Comparison of ENCODE assay signal across 8 cellular contexts in genomic region chr2:178477443-178478099, GRCh38. TPM values are rescaled to one million over a fixed set of nuclear protein-coding genes. Genes with fewer than 3 reads are reported as not detected.
DNase-seq lines count a peak whose midpoint lies in the region; ATAC-seq and TF ChIP-seq lines count a peak whose summit lies in the region.

No MANE protein-coding gene starts in this region.

- intact Hi-C loops in activated CD4-positive, alpha-beta T cell treated with anti-CD3 and anti-CD28 coated beads, Interleukin-2, amount 10 ng/mL, durations not matched to agents 24 days and 14 days (cut with micrococcal nuclease), result loop anchor here (1.0 to 2.0 kb wide), 3 partner anchors 26 to 365 kb away; partner anchors contain the start of genes PJVK, PRKRA and RBM45

- H3K27me3 ChIP-seq in thymus (ENCODE audit: control insufficient read depth, insufficient read depth), result no peaks in the 10 kb centered on the region

- H3K9me3 Mint-ChIP-seq in activated CD4-positive, alpha-beta T cell treated with anti-CD3 and anti-CD28 coated beads, Interleukin-2, amount 10 ng/mL, durations not matched to agents 24 days and 14 days, result no peaks in the 10 kb centered on the region

- 12% methylated on average over 3 of the region's 3 CpGs for whole genome bisulfite sequencing in thymus

- no peak overlapping the region for H3K27ac Mint-ChIP-seq in activated CD4-positive, alpha-beta T cell treated with anti-CD3 and anti-CD28 coated beads, Interleukin-2, amount 10 ng/mL, durations not matched to agents 24 days and 14 days

- H3K4me3 Mint-ChIP-seq in activated CD4-positive, alpha-beta T cell treated with anti-CD3 and anti-CD28 coated beads, Interleukin-2, amount 10 ng/mL, durations not matched to agents 24 days and 14 days, result peak overlapping the region; percentile 93

- no peak overlapping the region for H3K27ac ChIP-seq in thymus (ENCODE audit: low read depth)

- H3K36me3 ChIP-seq in thymus (ENCODE audit: control insufficient read depth, insufficient read depth), result no peaks in the 10 kb centered on the region

- H3K9me3 ChIP-seq in iPS-18c (ENCODE audit: control insufficient read depth, insufficient read depth, low read length), result no peaks in the 10 kb centered on the region
- no peaks in the 10 kb centered on the region for H3K9me3 ChIP-seq in thymus (ENCODE audit: control insufficient read depth)

- ATAC-seq in GM21619 (IDR thresholded peaks at IDR 0.05; ENCODE audit: unreplicated experiment) (no peak), GM21576 (IDR thresholded peaks at IDR 0.05; ENCODE audit: unreplicated experiment) (no peak)

- H3K4me3 ChIP-seq in WI38 (ENCODE audit: low read depth, low read length), result peak overlapping the region; percentile 85
- peak overlapping the region; percentile 71; the same call in 1 of the 2 replicates for H3K4me3 ChIP-seq in iPS-18c (ENCODE audit: insufficient read depth, low read depth, low read length)
- peak overlapping the region; percentile 58 for H3K4me3 ChIP-seq in thymus (ENCODE audit: low read length)

- H3K4me1 Mint-ChIP-seq in activated CD4-positive, alpha-beta T cell treated with anti-CD3 and anti-CD28 coated beads, Interleukin-2, amount 10 ng/mL, durations not matched to agents 24 days and 14 days, result peaks cover 34% of the 10 kb centered on the region

- H3K36me3 Mint-ChIP-seq in activated CD4-positive, alpha-beta T cell treated with anti-CD3 and anti-CD28 coated beads, Interleukin-2, amount 10 ng/mL, durations not matched to agents 24 days and 14 days (ENCODE audit: low read depth), result peaks cover 3% of the 10 kb centered on the region

- DNase-seq in activated CD4-positive, alpha-beta T cell treated with anti-CD3 and anti-CD28 coated beads, Interleukin-2, amount 10 ng/mL, durations not matched to agents 24 days and 14 days, result no peak
- DNase-seq in activated CD4-positive, alpha-beta T cell treated with anti-CD3 and anti-CD28 coated beads, Interleukin-2, amount 50 U/mL, for 1 hour, result no peak
- DNase-seq in OCI-M2 (lab: John Stamatoyannopoulos, UW; ENCODE audit: unreplicated experiment), result no peak

- peaks cover 14% of the 10 kb centered on the region for H3K4me1 ChIP-seq in thymus (ENCODE audit: control insufficient read depth, insufficient read depth, low read length)

- TF ChIP-seq CTCF in WI38 (IDR thresholded peaks at IDR 0.05; ENCODE audit: low read depth, low read length), result no peak

- H3K27me3 Mint-ChIP-seq in activated CD4-positive, alpha-beta T cell treated with anti-CD3 and anti-CD28 coated beads, Interleukin-2, amount 10 ng/mL, durations not matched to agents 24 days and 14 days, result no peaks in the 10 kb centered on the region

RNA-seq across cellular contexts. Expression of gene FKBP7, which starts 0.8 kb away (rescaled TPM):
- 4.8 and 4.9 TPM in 2 replicates for total RNA-seq in activated CD4-positive, alpha-beta T cell treated with anti-CD3 and anti-CD28 coated beads, Interleukin-2, amount 10 ng/mL, durations not matched to agents 24 days and 14 days
- polyA plus RNA-seq in thymus, result 6.5 TPM

RNA-seq across cellular contexts. Expression of gene PLEKHA3, which starts 2.7 kb away (rescaled TPM):
- total RNA-seq in activated CD4-positive, alpha-beta T cell treated with anti-CD3 and anti-CD28 coated beads, Interleukin-2, amount 10 ng/mL, durations not matched to agents 24 days and 14 days, result 28.0 and 35.4 TPM in 2 replicates
- polyA plus RNA-seq in thymus, result 3.8 TPM

RNA-seq across cellular contexts. Expression of gene PJVK, which starts 26.4 kb away (rescaled TPM):
- 2.0 and 2.3 TPM in 2 replicates for total RNA-seq in activated CD4-positive, alpha-beta T cell treated with anti-CD3 and anti-CD28 coated beads, Interleukin-2, amount 10 ng/mL, durations not matched to agents 24 days and 14 days
- 13.6 TPM for polyA plus RNA-seq in thymus

RNA-seq across cellular contexts. Expression of gene PRKRA, which starts 26.6 kb away (rescaled TPM):
- 52.4 and 61.2 TPM in 2 replicates for total RNA-seq in activated CD4-positive, alpha-beta T cell treated with anti-CD3 and anti-CD28 coated beads, Interleukin-2, amount 10 ng/mL, durations not matched to agents 24 days and 14 days
- polyA plus RNA-seq in thymus, result 65.4 TPM
